12 cellular contexts compared by ENCODE assay signal in genomic region chr1:28898267-28898955, GRCh38. TPM values are rescaled to one million over a fixed set of nuclear protein-coding genes. Genes with fewer than 3 reads are reported as not detected.
DNase-seq lines count a peak whose midpoint lies in the region; ATAC-seq, FAIRE-seq and TF ChIP-seq lines count a peak whose summit lies in the region.
"Had no signal": no experiment of that assay in that cellular context is flagged by ENCODE, and none has a peak within 500 bp of the region (broad histone marks: within the 10 kb centered on the region; RNA-seq: fewer than 3 reads in every experiment).

No MANE protein-coding gene starts in this region.

- TF ChIP-seq EP300 in K562 (IDR thresholded peaks at IDR 0.05; ENCODE audit: low read length) = no peak

- H3K9me3 ChIP-seq in CD8-positive, alpha-beta memory T cell (ENCODE audit: low read length) = no peaks in the 10 kb centered on the region
- H3K9me3 ChIP-seq in K562 (replicated peaks; ENCODE audit: control insufficient read depth, insufficient read depth, low read depth, low read length) (no peaks in the 10 kb centered on the region), pancreas (no peaks in the 10 kb centered on the region)

- 61% methylated on average over 4 of the region's 4 CpGs for WGBS in K562 (ENCODE audit: insufficient coverage, low coverage, missing lambda C conversion rate)
- WGBS in pancreas, 2 donors = 26 to 36% methylated on average over 4 of the region's 4 CpGs

- H3K4me3 ChIP-seq in CD8-positive, alpha-beta memory T cell (ENCODE audit: low read length) = no peak overlapping the region
- H3K4me3 ChIP-seq in K562 = no peak overlapping the region
- H3K4me3 ChIP-seq in pancreas = no peak overlapping the region
- H3K4me3 ChIP-seq: dorsolateral prefrontal cortex had no signal

- H3K36me3 Mint-ChIP-seq in CD8-positive, alpha-beta memory T cell = peaks cover under 1 to 25% (median 6%) of the 10 kb centered on the region in 3 donors

- POLR2A ChIA-PET in CD8-positive, alpha-beta memory T cell (lab: Charles Lee) = no interaction called here
- POLR2A ChIA-PET in K562 (lab: Yijun Ruan, JAX) = interaction anchor here (0.5 to 2.6 kb wide), 8 partner anchors 11 to 303 kb away, joined by 3 to 11 read pairs (median 4); partner anchors contain the start of gene EPB41

- peaks cover 60% of the 10 kb centered on the region for H4K20me1 ChIP-seq in K562 (replicated peaks; ENCODE audit: control insufficient read depth, insufficient read depth, low read length)

- FAIRE-seq in K562 (lab: Jason Lieb, UNC) (no peak), pancreas (lab: Jason Lieb, UNC) (no peak)

- no peak for TF ChIP-seq CTCF in K562 (IDR thresholded peaks at IDR 0.05 in 2 of 3, conservative IDR thresholded peaks at IDR 0.05 in 1 of 3; ENCODE audit: insufficient read depth in 2 of 3, low read depth in 1 of 3, low read length in 3 of 3)
- TF ChIP-seq CTCF in pancreas (IDR thresholded peaks at IDR 0.05) = no peak

- peak overlapping the region; percentile 8 for H3K4me2 ChIP-seq in K562 (ENCODE audit: insufficient read depth, low read length)

- ATAC-seq in K562 = no peak
- ATAC-seq in pancreas = peak; percentile 47 to 74 (median 62)
- no peak for ATAC-seq in GM18867 (IDR thresholded peaks at IDR 0.05; ENCODE audit: unreplicated experiment)
- ATAC-seq: PC-3 had no signal

- H3K9me3 Mint-ChIP-seq in CD8-positive, alpha-beta memory T cell = no peaks in the 10 kb centered on the region
- H3K9me3 Mint-ChIP-seq: activated naive CD8-positive, alpha-beta T cell treated with anti-CD3 and anti-CD28 coated beads, Interleukin-2, amount 10 ng/mL, durations not matched to agents 7 days and 5 days; T-helper 1 cell treated with Interleukin-12 subunit alpha and Interleukin-12 subunit beta and Interleukin-4 antibody, amounts not matched to agents 30 μg/mL and 1 μg/mL, for 36 hours had no signal

- peak overlapping the region; percentile 9 for H3K27ac ChIP-seq in CD8-positive, alpha-beta memory T cell (ENCODE audit: low read depth, low read length)
- H3K27ac ChIP-seq in K562 (ENCODE audit: extremely low read depth, low read depth, low read length) = no peak overlapping the region; the same call in 2 of the 3 replicates
- H3K27ac ChIP-seq in pancreas = no peak overlapping the region
- H3K27ac ChIP-seq: dorsolateral prefrontal cortex had no signal

- H3K9me1 ChIP-seq in K562 (ENCODE audit: control insufficient read depth, insufficient read depth, low read length) = peaks cover 13% of the 10 kb centered on the region

- H3K79me2 ChIP-seq in K562 (ENCODE audit: control insufficient read depth, insufficient read depth, low read length) = peaks cover 92% of the 10 kb centered on the region

- no peak overlapping the region for H3K4me3 Mint-ChIP-seq in CD8-positive, alpha-beta memory T cell
- H3K4me3 Mint-ChIP-seq: activated naive CD8-positive, alpha-beta T cell treated with anti-CD3 and anti-CD28 coated beads, Interleukin-2, amount 10 ng/mL, durations not matched to agents 7 days and 5 days; T-helper 1 cell treated with Interleukin-12 subunit alpha and Interleukin-12 subunit beta and Interleukin-4 antibody, amounts not matched to agents 30 μg/mL and 1 μg/mL, for 36 hours had no signal

- H3K4me1 Mint-ChIP-seq in CD8-positive, alpha-beta memory T cell = peaks cover 37 to 77% (median 60%) of the 10 kb centered on the region in 3 donors

- no peak overlapping the region for H2AFZ ChIP-seq in K562 (ENCODE audit: low read depth, low read length)

- CTCF ChIA-PET in CD8-positive, alpha-beta memory T cell (lab: Charles Lee) = interaction anchor here (2.0 kb wide), 1 partner anchor 17 kb away, joined by 4 read pairs; no protein-coding TSS in a partner anchor
- CTCF ChIA-PET in K562 (lab: Yijun Ruan, JAX; ENCODE audit: low intra/inter-chr PET ratio) = no interaction called here

- intact Hi-C loops in K562 (cut with micrococcal nuclease) = no loop called here
- intact Hi-C loops in pancreas (cut with DNase I) = no loop called here

- no peaks in the 10 kb centered on the region for H3K27me3 ChIP-seq in CD8-positive, alpha-beta memory T cell (ENCODE audit: insufficient read depth, low read length, poor library complexity, severe bottlenecking)
- H3K27me3 ChIP-seq in K562 (ENCODE audit: control insufficient read depth in 2 of 2, insufficient read depth in 2 of 2, low read length in 2 of 2) = no peaks in the 10 kb centered on the region
- no peaks in the 10 kb centered on the region for H3K27me3 ChIP-seq in pancreas
- H3K27me3 ChIP-seq: dorsolateral prefrontal cortex had no signal

- no peaks in the 10 kb centered on the region for H3K36me3 ChIP-seq in CD8-positive, alpha-beta memory T cell (ENCODE audit: insufficient read depth, low read length)
- H3K36me3 ChIP-seq in K562 (ENCODE audit: control insufficient read depth, insufficient read depth, low read length) (peaks cover 77% of the 10 kb centered on the region), pancreas (no peaks in the 10 kb centered on the region)

- H3K27me3 Mint-ChIP-seq in CD8-positive, alpha-beta memory T cell = no peaks in the 10 kb centered on the region
- H3K27me3 Mint-ChIP-seq: activated naive CD8-positive, alpha-beta T cell treated with anti-CD3 and anti-CD28 coated beads, Interleukin-2, amount 10 ng/mL, durations not matched to agents 7 days and 5 days had no signal

- peak overlapping the region in 1 of 2 experiments; percentile 82; a peak in 2 of 4 replicates for H3K9ac ChIP-seq in K562 (ENCODE audit: insufficient read depth in 1 of 2, low read depth in 2 of 2, low read length in 2 of 2)

- in situ Hi-C loops in K562 (cut with MboI) = no loop called here

- TF ChIP-seq RAD21 in K562 (CRISPR knock-in tag; conservative IDR thresholded peaks at IDR 0.05 in 1 of 2, IDR thresholded peaks at IDR 0.05 in 1 of 2) = no peak

- H3K4me1 ChIP-seq in CD8-positive, alpha-beta memory T cell (ENCODE audit: insufficient read depth, low read length) = no peaks in the 10 kb centered on the region
- H3K4me1 ChIP-seq in K562 (replicated peaks in 1 of 2; ENCODE audit: control insufficient read depth in 2 of 2, insufficient read depth in 2 of 2, low read length in 2 of 2) = peaks cover 42 to 45% of the 10 kb centered on the region in 2 experiments
- peaks cover 0 to 4% (median 0%) of the 10 kb centered on the region in 3 donors for H3K4me1 ChIP-seq in pancreas

- H3K27ac Mint-ChIP-seq in CD8-positive, alpha-beta memory T cell = peak overlapping the region; percentile 9 to 91 (median 79)
- H3K27ac Mint-ChIP-seq: activated naive CD8-positive, alpha-beta T cell treated with anti-CD3 and anti-CD28 coated beads, Interleukin-2, amount 10 ng/mL, durations not matched to agents 7 days and 5 days had no signal

- peak in 1 of 5 donors; percentile 39 for DNase-seq in CD8-positive, alpha-beta memory T cell
- peak; percentile 8 to 30 for DNase-seq in NCI-H524 (lab: John Stamatoyannopoulos, UW)
- no peak for DNase-seq in K562 (ENCODE audit: extremely low read depth in 1 of 4, low spot score in 3 of 4)
- DNase-seq in pancreas = peak in 5 of 6 donors; percentile 37 to 84 (median 68)
- DNase-seq in Ammon's horn (ENCODE audit: low spot score) = no peak
- DNase-seq in central memory CD4-positive, alpha-beta T cell = no peak
- DNase-seq: activated CD8-positive, alpha-beta memory T cell treated with anti-CD3 and anti-CD28 coated beads for 24 hours; activated naive CD8-positive, alpha-beta T cell treated with anti-CD3 and anti-CD28 coated beads, Interleukin-2, amount 10 ng/mL, durations not matched to agents 7 days and 5 days; PC-3 had no signal

- TF ChIP-seq POLR2A in K562 (conservative IDR thresholded peaks at IDR 0.05) = no peak

- BruUV-seq in K562 (replicated peaks; lab: Mats Ljungman, UMichigan) = no TSS peak

TF ChIP-seq in K562, 482 proteins besides CTCF, POLR2A, EP300 and RAD21:
- TF ChIP-seq RBM25 (IDR thresholded peaks at IDR 0.05; ENCODE audit: low read depth, low read length, severe bottlenecking) (peak; percentile 47), KAT2B (IDR thresholded peaks at IDR 0.05; ENCODE audit: low read depth, low read length) (no peak), BCOR (IDR thresholded peaks at IDR 0.05) (peak; percentile 31; the same call in 1 of the 2 replicates), NFIC (IDR thresholded peaks at IDR 0.05) (peak; percentile 89)

RNA-seq across cellular contexts. Expression of gene EPB41, which starts 16.0 kb away (rescaled TPM):
- total RNA-seq in CD8-positive, alpha-beta memory T cell = 10 to 100 TPM; 89.9 to 93.6 TPM
- 96.2 TPM for polyA plus RNA-seq in CD8-positive, alpha-beta memory T cell
- 277 and 637 TPM in 2 replicates for total RNA-seq in K562 (2011; cell fraction: chromatin; rRNA removed; ENCODE audit: low replicate concordance)
- 152 and 208 TPM in 2 replicates for total RNA-seq in K562 (2011; cell fraction: nucleolus; rRNA removed)
- 354 and 569 TPM in 2 replicates for total RNA-seq in K562 (2011; cell fraction: nucleoplasm; rRNA removed)
- total RNA-seq in K562 (2014; rRNA removed) (141 and 146 TPM in 2 replicates), K562 (2014; rRNA removed; fragmentation: Illumina TruSeq; extraction: Trizol) (169 and 175 TPM in 2 replicates), K562 (2015; rRNA removed; fragmentation: Illumina TruSeq; extraction: Trizol) (186 and 188 TPM in 2 replicates), K562 (2021) (141 and 147 TPM in 2 replicates), pancreas (10 to 100 TPM; 19.3 to 39.8 (median 26.3) TPM)
- polyA plus RNA-seq in K562 (2011; rRNA removed) (185 and 213 TPM in 2 replicates), K562 (2014; fragmentation: Illumina TruSeq; extraction: Trizol) (150 and 201 TPM in 2 replicates), K562 (2014; fragmentation: Nextera tagmentation; extraction: Ambion mirVana) (1 to 10 TPM; 3.7 to 7.0 TPM), K562 (2014; rRNA removed) (105 and 123 TPM in 2 replicates), pancreas (10 to 100 TPM in 1 of 2 donors, 1 to 10 TPM in 1; 9.1 to 12.3 TPM)
- 72.3 and 123 TPM in 2 replicates for polyA plus RNA-seq in K562 (2011; cell fraction: cytosol; rRNA removed)
- 68.9 and 82.0 TPM in 2 replicates for polyA plus RNA-seq in K562 (2011; cell fraction: nucleus; rRNA removed)
- polyA plus RNA-seq in K562 (2012) = 89.0 and 98.6 TPM in 2 replicates
- 313 and 341 TPM in 2 replicates for polyA minus RNA-seq in K562 (2011; rRNA and poly(A)+ RNA removed)
- polyA minus RNA-seq in K562 (2011; cell fraction: cytosol; rRNA and poly(A)+ RNA removed) = 113 and 123 TPM in 2 replicates
- 54.0 and 104 TPM in 2 replicates for polyA minus RNA-seq in K562 (2011; cell fraction: nucleus; rRNA and poly(A)+ RNA removed)

Comparison
In these comparisons a context has a peak if more than half of its experiments do, and no peak if none do; other contexts are left out.
1. DNase-seq: peak in NCI-H524 (2 of 2) and pancreas (5 of 6); none in K562 (0 of 4), Ammon's horn (single experiment) and central memory CD4-positive, alpha-beta T cell (single experiment).
2. ATAC-seq: peak in pancreas (4 of 4); none in K562 (single experiment) and GM18867 (single experiment).